20 cellular contexts compared by ENCODE assay signal in genomic region chr5:6302684-6303083, GRCh38.
DNase-seq lines count a peak whose midpoint lies in the region; ATAC-seq and TF ChIP-seq lines count a peak whose summit lies in the region.
"Had no signal": no experiment of that assay in that cellular context is flagged by ENCODE, and none has a peak within 500 bp of the region (broad histone marks: within the 10 kb centered on the region; RNA-seq: fewer than 3 reads in every experiment).

No MANE protein-coding gene starts in this region.

- H3K9me3 Mint-ChIP-seq in naive thymus-derived CD8-positive, alpha-beta T cell, result peaks cover 0 to 3% (median 0%) of the 10 kb centered on the region in 9 donors
- H3K9me3 Mint-ChIP-seq: activated T-helper 2 cell treated with anti-CD3 and anti-CD28 coated beads, Interferon-gamma antibody, Interleukin-2, Interleukin-4, amounts not matched to agents 10 μg/mL and 5 μg/mL and 100 μg/mL, durations not matched to agents 14 hours and 24 hours and 36 hours; type B pancreatic cell had no signal

- no peaks in the 10 kb centered on the region for H3K4me1 Mint-ChIP-seq in naive thymus-derived CD8-positive, alpha-beta T cell
- H3K4me1 Mint-ChIP-seq: immature natural killer cell had no signal

- no peaks in the 10 kb centered on the region for H3K36me3 Mint-ChIP-seq in naive thymus-derived CD8-positive, alpha-beta T cell
- H3K36me3 Mint-ChIP-seq: immature natural killer cell, type B pancreatic cell had no signal

- no peak for TF ChIP-seq RAD21 in HCT116 (IDR thresholded peaks at IDR 0.05; ENCODE audit: low read depth)

- no peak overlapping the region for H3K4me3 ChIP-seq in DND-41 (ENCODE audit: low read depth in 1 of 2, low read length in 2 of 2)
- H3K4me3 ChIP-seq in HCT116 (replicated peaks in 1 of 2; ENCODE audit: low read depth in 1 of 2, low read length in 2 of 2), result no peak overlapping the region
- no peak overlapping the region for H3K4me3 ChIP-seq in epithelial cell of esophagus (ENCODE audit: low read length)
- H3K4me3 ChIP-seq: heart left ventricle, Peyer's patch, SK-N-MC had no signal

- H3K9me3 ChIP-seq in DND-41 (ENCODE audit: insufficient read depth, low read length, severe bottlenecking) (no peaks in the 10 kb centered on the region), HCT116 (ENCODE audit: control insufficient read depth in 1 of 2, insufficient read depth in 1 of 2, low read depth in 1 of 2, low read length in 2 of 2) (no peaks in the 10 kb centered on the region)
- H3K9me3 ChIP-seq: heart left ventricle, Peyer's patch had no signal

- no peak for ATAC-seq in DND-41 (ENCODE audit: insufficient read depth, low read depth)
- ATAC-seq in HCT116, result no peak
- no peak for ATAC-seq in naive thymus-derived CD8-positive, alpha-beta T cell
- ATAC-seq in HG03342 (IDR thresholded peaks at IDR 0.05; ENCODE audit: unreplicated experiment), result no peak
- ATAC-seq: heart left ventricle, left ventricle myocardium superior had no signal

- H4K20me1 ChIP-seq in DND-41 (ENCODE audit: insufficient read depth, low read length), result no peaks in the 10 kb centered on the region
- H4K20me1 ChIP-seq in HCT116 (ENCODE audit: insufficient read depth), result no peaks in the 10 kb centered on the region; the same call in 1 of the 2 replicates

- H3K36me3 ChIP-seq in DND-41 (ENCODE audit: insufficient read depth, low read length) (no peaks in the 10 kb centered on the region), HCT116 (ENCODE audit: control insufficient read depth in 1 of 2, insufficient read depth in 2 of 2, low read length in 2 of 2) (no peaks in the 10 kb centered on the region)
- H3K36me3 ChIP-seq: heart left ventricle, Peyer's patch had no signal

- H3K79me2 ChIP-seq in DND-41 (ENCODE audit: insufficient read depth, low read length), result no peaks in the 10 kb centered on the region
- H3K79me2 ChIP-seq in HCT116 (ENCODE audit: insufficient read depth, low read length), result no peaks in the 10 kb centered on the region

- no peaks in the 10 kb centered on the region for H3K9me2 ChIP-seq in HCT116 (ENCODE audit: insufficient read depth)

- H3K27ac Mint-ChIP-seq in naive thymus-derived CD8-positive, alpha-beta T cell, result no peak overlapping the region
- H3K27ac Mint-ChIP-seq: activated T-helper 2 cell treated with anti-CD3 and anti-CD28 coated beads, Interferon-gamma antibody, Interleukin-2, Interleukin-4, amounts not matched to agents 10 μg/mL and 5 μg/mL and 100 μg/mL, durations not matched to agents 14 hours and 24 hours and 36 hours; immature natural killer cell; type B pancreatic cell had no signal

- no peak overlapping the region for H2AFZ ChIP-seq in DND-41 (ENCODE audit: low read depth, low read length)
- no peak overlapping the region for H2AFZ ChIP-seq in HCT116 (ENCODE audit: low read depth, low read length, poor library complexity, severe bottlenecking)

- H3K4me3 Mint-ChIP-seq in naive thymus-derived CD8-positive, alpha-beta T cell, result no peak overlapping the region
- H3K4me3 Mint-ChIP-seq: immature natural killer cell, type B pancreatic cell had no signal

- CTCF ChIA-PET in HCT116 (lab: Charles Lee), result no interaction called here

- intact Hi-C loops in HCT116 (cut with micrococcal nuclease), result no loop called here

- no peak for TF ChIP-seq POLR2A in HCT116 (IDR thresholded peaks at IDR 0.05; ENCODE audit: borderline replicate concordance, extremely low read depth, insufficient read depth, insufficient read length)

- DNase-seq in DND-41 (peak; percentile 21), HCT116 (ENCODE audit: low read depth, low spot score) (no peak), RPMI7951 (ENCODE audit: low read depth) (peak; percentile 8), epithelial cell of esophagus (ENCODE audit: low read depth) (peak; percentile 4), substantia nigra (lab: John Stamatoyannopoulos, UW) (no peak)
- no peak for DNase-seq in naive thymus-derived CD8-positive, alpha-beta T cell
- DNase-seq in stimulated activated naive CD4-positive, alpha-beta T cell (lab: John Stamatoyannopoulos, UW), result no peak
- DNase-seq: DMS79; H7; heart left ventricle; immature natural killer cell; left ventricle myocardium superior; NCI-H1417 treated with DMSO at 0.1 percent for 48 hours; Peyer's patch; stimulated activated CD4-positive, alpha-beta T cell treated with anti-CD3 and anti-CD28 coated beads, Interleukin-4, amount 100 ng/mL, for 4 hours; T-helper 9 cell had no signal

- BruUV-seq in HCT116 (replicated peaks; lab: Mats Ljungman, UMichigan), result no TSS peak

- POLR2A ChIA-PET in HCT116 (lab: Charles Lee), result no interaction called here
- POLR2A ChIA-PET in naive thymus-derived CD8-positive, alpha-beta T cell (lab: Charles Lee), result no interaction called here

- peaks cover 3 to 16% (median 14%) of the 10 kb centered on the region in 5 donors for H3K27me3 Mint-ChIP-seq in naive thymus-derived CD8-positive, alpha-beta T cell

- H3K27me3 ChIP-seq in DND-41 (ENCODE audit: insufficient read depth, low read length, poor library complexity) (no peaks in the 10 kb centered on the region), HCT116 (ENCODE audit: insufficient read depth, low read length) (peaks cover 4% of the 10 kb centered on the region; the same call in 1 of the 2 replicates)
- H3K27me3 ChIP-seq: heart left ventricle, Peyer's patch had no signal

- no peaks in the 10 kb centered on the region for H3K4me1 ChIP-seq in DND-41 (ENCODE audit: insufficient read depth, low read length)
- no peaks in the 10 kb centered on the region for H3K4me1 ChIP-seq in HCT116 (ENCODE audit: control insufficient read depth in 1 of 2, insufficient read depth in 2 of 2, low read length in 2 of 2)
- H3K4me1 ChIP-seq: heart left ventricle, Peyer's patch had no signal

- H3K27ac ChIP-seq in DND-41 (ENCODE audit: low read length) (no peak overlapping the region), HCT116 (ENCODE audit: low read depth, low read length) (no peak overlapping the region), substantia nigra (ENCODE audit: low read depth, low read length, poor library complexity, severe bottlenecking) (no peak overlapping the region)
- H3K27ac ChIP-seq: heart left ventricle, Peyer's patch, SK-N-MC had no signal

- RAD21 ChIA-PET in HCT116 (lab: Charles Lee; ENCODE audit: low non-redundant PET in 1 of 2, low total read pairs in 2 of 2, uncharacterized antibody in 2 of 2, unreplicated experiment in 2 of 2), result no interaction called here

- no peak for TF ChIP-seq CTCF in DND-41 (IDR thresholded peaks at IDR 0.05; ENCODE audit: borderline replicate concordance, extremely low read depth, low read length, poor library complexity, severe bottlenecking)
- no peak for TF ChIP-seq CTCF in HCT116 (IDR thresholded peaks at IDR 0.05 in 2 of 3, conservative IDR thresholded peaks at IDR 0.05 in 1 of 3; ENCODE audit: borderline replicate concordance in 1 of 3, insufficient read depth in 1 of 3, low read depth in 2 of 3, low read length in 2 of 3)
- no peak for TF ChIP-seq CTCF in epithelial cell of esophagus (IDR thresholded peaks at IDR 0.05; ENCODE audit: insufficient read depth, low read depth, low read length, missing control alignments)

- H3K4me2 ChIP-seq in DND-41 (ENCODE audit: insufficient read depth, low read length), result no peak overlapping the region
- no peak overlapping the region for H3K4me2 ChIP-seq in HCT116 (ENCODE audit: low read length)

- H3K9ac ChIP-seq in DND-41 (ENCODE audit: low read depth, low read length), result no peak overlapping the region
- H3K9ac ChIP-seq in HCT116 (ENCODE audit: low read length), result no peak overlapping the region

TF ChIP-seq in HCT116, 20 proteins besides CTCF, POLR2A, EP300 and RAD21:
- TF ChIP-seq REST (IDR thresholded peaks at IDR 0.05; ENCODE audit: low read depth), result peak; percentile 51
- no peak for TF ChIP-seq SRF (IDR thresholded peaks at IDR 0.05; ENCODE audit: low read depth)

Comparison
In these comparisons a context has a peak if more than half of its experiments do, and no peak if none do; other contexts are left out.
1. DNase-seq: peak in DND-41 (single experiment), RPMI7951 (single experiment) and epithelial cell of esophagus (single experiment); none in HCT116 (single experiment), naive thymus-derived CD8-positive, alpha-beta T cell (0 of 10), substantia nigra (0 of 49) and stimulated activated naive CD4-positive, alpha-beta T cell (0 of 6).